22 cellular contexts compared by ENCODE assay signal in the genomic region with DNA sequence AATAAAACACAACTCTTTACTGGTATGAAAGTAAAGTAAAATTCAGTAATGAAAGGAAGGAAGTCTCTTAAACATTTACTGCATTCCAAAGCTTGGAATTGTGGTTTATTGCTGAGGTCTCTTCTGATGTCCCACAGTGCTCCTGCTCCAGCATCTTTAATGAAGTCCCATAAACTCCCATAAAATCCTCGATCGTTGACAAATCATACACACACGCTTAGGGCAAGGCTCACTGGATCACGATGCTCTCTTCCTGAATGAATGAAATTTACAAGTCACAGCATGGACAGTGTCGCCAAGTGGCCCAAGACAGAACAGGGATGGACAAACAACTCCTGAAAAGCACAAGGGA.
DNase-seq lines count a peak whose midpoint lies in the region; ATAC-seq, FAIRE-seq and TF ChIP-seq lines count a peak whose summit lies in the region.
"Had no signal": no experiment of that assay in that cellular context is flagged by ENCODE, and none has a peak within 500 bp of the region (broad histone marks: within the 10 kb centered on the region; RNA-seq: fewer than 3 reads in every experiment).

No MANE protein-coding gene starts in this region.

- CTCF ChIA-PET in IMR-90 (lab: Yijun Ruan, JAX): no interaction called here
- CTCF ChIA-PET in endothelial cell of umbilical vein (lab: Charles Lee): no interaction called here

- no peaks in the 10 kb centered on the region for H3K36me3 Mint-ChIP-seq in endothelial cell (ENCODE audit: low read depth, unreplicated experiment)
- peaks cover 12 to 23% of the 10 kb centered on the region in 2 donors for H3K36me3 Mint-ChIP-seq in stimulated activated naive B cell treated with anti-CD40 and anti-IgM and Interleukin-4, amounts not matched to agents 10 μg/mL and 1 μg/mL and 100 μg/mL, for 72 hours

- in situ Hi-C loops in IMR-90 (cut with MboI; ENCODE audit: low sequenced_read_pairs): no loop called here

- H2BK120ac ChIP-seq in IMR-90 (ENCODE audit: low read depth, low read length): no peak overlapping the region

- H2BK5ac ChIP-seq in IMR-90 (ENCODE audit: low read depth, low read length, poor library complexity, severe bottlenecking): no peak overlapping the region

- H3K79me2 ChIP-seq in endothelial cell of umbilical vein (ENCODE audit: control insufficient read depth, insufficient read depth, low read length) (no peaks in the 10 kb centered on the region), osteoblast (ENCODE audit: insufficient read depth, low read length) (no peaks in the 10 kb centered on the region)

- no peak overlapping the region for H2BK20ac ChIP-seq in IMR-90 (ENCODE audit: low read depth, low read length)

- peak; percentile 60 for DNase-seq in AG10803 (ENCODE audit: low read depth)
- DNase-seq in IMR-90: no peak
- no peak for DNase-seq in endothelial cell of umbilical vein (ENCODE audit: low read depth, low spot score)
- DNase-seq in osteoblast (ENCODE audit: insufficient read length, low spot score, missing footprints): no peak
- no peak for DNase-seq in endothelial cell (ENCODE audit: low spot score)
- DNase-seq in stimulated activated naive B cell treated with anti-CD40 and anti-IgM and Interleukin-4, amounts not matched to agents 10 μg/mL and 1 μg/mL and 100 μg/mL, for 72 hours: no peak
- DNase-seq in kidney glomerular epithelial cell (lab: John Stamatoyannopoulos, UW): no peak
- DNase-seq: activated CD4-positive, alpha-beta T cell treated with anti-CD3 and anti-CD28 coated beads, Interleukin-2, amount 50 U/mL, for 4 hours; effector CD8-positive, alpha-beta T cell; heart left ventricle; immature natural killer cell; naive thymus-derived CD4-positive, alpha-beta T cell; NCI-H2107; NCI-H526; posterior cingulate gyrus; SHP77; stimulated activated CD4-positive, alpha-beta T cell treated with anti-CD3 and anti-CD28 coated beads, Interleukin-4, amount 100 ng/mL, for 24 hours; WERI-Rb-1 had no signal

- no peaks in the 10 kb centered on the region; the same call in 1 of the 2 replicates for H4K20me1 ChIP-seq in IMR-90 (ENCODE audit: insufficient read depth, low read length)
- H4K20me1 ChIP-seq in endothelial cell of umbilical vein (replicated peaks; ENCODE audit: control insufficient read depth, extremely low read depth, insufficient read depth, low read length): no peaks in the 10 kb centered on the region
- H4K20me1 ChIP-seq in osteoblast (ENCODE audit: insufficient read depth, low read length): no peaks in the 10 kb centered on the region

- H3K23ac ChIP-seq in IMR-90 (ENCODE audit: low read depth, low read length): no peak overlapping the region

- intact Hi-C loops in IMR-90 (cut with micrococcal nuclease) (no loop called here), endothelial cell of umbilical vein (cut with micrococcal nuclease) (no loop called here)

- BruUV-seq in IMR-90 (replicated peaks; lab: Mats Ljungman, UMichigan): no TSS peak
- no TSS peak for BruUV-seq in endothelial cell of umbilical vein (replicated peaks; lab: Mats Ljungman, UMichigan)

- H3K9ac ChIP-seq in IMR-90 (ENCODE audit: low read depth, low read length): no peak overlapping the region
- H3K9ac ChIP-seq in endothelial cell of umbilical vein (replicated peaks; ENCODE audit: extremely low read depth, insufficient read depth, low read length): no peak overlapping the region

- FAIRE-seq in endothelial cell of umbilical vein (lab: Jason Lieb, UNC): no peak
- FAIRE-seq: urothelium cell line had no signal

- no peak overlapping the region for H2AFZ ChIP-seq in IMR-90 (replicated peaks; ENCODE audit: low read length, poor library complexity)
- no peak overlapping the region for H2AFZ ChIP-seq in endothelial cell of umbilical vein (ENCODE audit: low read depth, low read length)
- no peak overlapping the region for H2AFZ ChIP-seq in osteoblast (ENCODE audit: low read length)
- H2AFZ ChIP-seq: GM23338 had no signal

- H3K27ac Mint-ChIP-seq in endothelial cell (ENCODE audit: unreplicated experiment): no peak overlapping the region
- H3K27ac Mint-ChIP-seq in stimulated activated naive B cell treated with anti-CD40 and anti-IgM and Interleukin-4, amounts not matched to agents 10 μg/mL and 1 μg/mL and 100 μg/mL, for 72 hours: no peak overlapping the region
- H3K27ac Mint-ChIP-seq: GM23338; immature natural killer cell; naive thymus-derived CD4-positive, alpha-beta T cell; T-helper 1 cell treated with Interleukin-12 subunit alpha and Interleukin-12 subunit beta and Interleukin-4 antibody, amounts not matched to agents 30 μg/mL and 1 μg/mL, for 36 hours had no signal

- TF ChIP-seq POLR2A in IMR-90 (IDR thresholded peaks at IDR 0.05; ENCODE audit: low read depth, low read length): no peak
- no peak for TF ChIP-seq POLR2A in endothelial cell of umbilical vein (IDR thresholded peaks at IDR 0.05; ENCODE audit: low read depth, low read length)

- H3K4me2 ChIP-seq in IMR-90 (ENCODE audit: low read depth, low read length) (peak overlapping the region; percentile 46), endothelial cell of umbilical vein (ENCODE audit: insufficient read depth, low read length) (peak overlapping the region; percentile 22), osteoblast (ENCODE audit: insufficient read depth, low read length) (peak overlapping the region; percentile 53)
- H3K4me2 ChIP-seq: GM23338 had no signal

- H2AK5ac ChIP-seq in IMR-90 (ENCODE audit: low read depth, low read length): no peak overlapping the region

- H3K4me3 ChIP-seq in AG10803 (ENCODE audit: low read length): no peak overlapping the region
- no peak overlapping the region for H3K4me3 ChIP-seq in IMR-90 (ENCODE audit: insufficient read depth, low read depth, low read length)
- H3K4me3 ChIP-seq in endothelial cell of umbilical vein (replicated peaks in 1 of 3; ENCODE audit: insufficient read depth in 1 of 3, low read depth in 1 of 3, low read length in 3 of 3): no peak overlapping the region
- peak overlapping the region; percentile 40 for H3K4me3 ChIP-seq in osteoblast (ENCODE audit: insufficient read depth, low read length)
- H3K4me3 ChIP-seq: GM23338, heart left ventricle had no signal

- H4K5ac ChIP-seq in IMR-90 (ENCODE audit: low read depth, low read length): no peak overlapping the region

- H3K4me1 ChIP-seq in IMR-90 (ENCODE audit: control insufficient read depth, insufficient read depth, low read length) (peaks cover 7% of the 10 kb centered on the region), endothelial cell of umbilical vein (ENCODE audit: control insufficient read depth, extremely low read depth, insufficient read depth, low read length) (peaks cover 7% of the 10 kb centered on the region), osteoblast (ENCODE audit: insufficient read depth, low read length) (no peaks in the 10 kb centered on the region)

- H3K9me3 ChIP-seq in IMR-90 (ENCODE audit: control insufficient read depth, insufficient read depth, low read length) (no peaks in the 10 kb centered on the region), endothelial cell of umbilical vein (replicated peaks; ENCODE audit: control insufficient read depth, insufficient read depth, low read length) (no peaks in the 10 kb centered on the region), osteoblast (ENCODE audit: low read depth, low read length) (no peaks in the 10 kb centered on the region)
- H3K9me3 ChIP-seq: heart left ventricle had no signal

- no peak overlapping the region for H3K4ac ChIP-seq in IMR-90 (ENCODE audit: low read depth, low read length)

- dilution Hi-C loops in IMR-90 (cut with HindIII; ENCODE audit: low sequenced_read_pairs, unreplicated experiment): no loop called here
- dilution Hi-C loops in endothelial cell of umbilical vein (cut with MboI; ENCODE audit: extremely low pct_ligation_motif_present, low sequenced_read_pairs): no loop called here

- no peak for TF ChIP-seq RAD21 in IMR-90 (IDR thresholded peaks at IDR 0.05; ENCODE audit: low read length)

- no peak overlapping the region for H2AK9ac ChIP-seq in IMR-90 (replicated peaks; ENCODE audit: low read depth, low read length, poor library complexity)

- TF ChIP-seq CTCF in AG10803 (conservative IDR thresholded peaks at IDR 0.05; ENCODE audit: low read length): no peak
- no peak for TF ChIP-seq CTCF in IMR-90 (conservative IDR thresholded peaks at IDR 0.05; ENCODE audit: low read depth, low read length)
- TF ChIP-seq CTCF in endothelial cell of umbilical vein (IDR thresholded peaks at IDR 0.05; ENCODE audit: extremely low read depth in 1 of 2, insufficient read depth in 1 of 2, low read depth in 1 of 2, low read length in 2 of 2): no peak
- no peak for TF ChIP-seq CTCF in osteoblast (IDR thresholded peaks at IDR 0.05; ENCODE audit: extremely low read depth, low read depth, low read length)
- no peak for TF ChIP-seq CTCF in endothelial cell (IDR thresholded peaks at IDR 0.05; ENCODE audit: unreplicated experiment)

- H4K8ac ChIP-seq in IMR-90 (ENCODE audit: low read depth in 2 of 2, low read length in 2 of 2): no peak overlapping the region

- 0 out of 2 replicates have a peak overlapping the region, but pooled peaks have one; percentile 10 for H3K14ac ChIP-seq in IMR-90 (replicated peaks; ENCODE audit: low read depth, low read length)

- no peak overlapping the region for H3K56ac ChIP-seq in IMR-90 (ENCODE audit: extremely low read depth, insufficient read depth, low read length)

- WGBS in IMR-90 (ENCODE audit: extremely low coverage in 2 of 2, insufficient read length in 1 of 2), 2 experiments: no CpG with 5 or more reads among the region's 5 CpGs

- no peaks in the 10 kb centered on the region for H3K9me3 Mint-ChIP-seq in endothelial cell (ENCODE audit: unreplicated experiment)
- H3K9me3 Mint-ChIP-seq in stimulated activated naive B cell treated with anti-CD40 and anti-IgM and Interleukin-4, amounts not matched to agents 10 μg/mL and 1 μg/mL and 100 μg/mL, for 72 hours: peaks cover 0 to 1% of the 10 kb centered on the region in 2 donors
- H3K9me3 Mint-ChIP-seq: GM23338; immature natural killer cell; T-helper 1 cell treated with Interleukin-12 subunit alpha and Interleukin-12 subunit beta and Interleukin-4 antibody, amounts not matched to agents 30 μg/mL and 1 μg/mL, for 36 hours had no signal

- H3K18ac ChIP-seq in IMR-90 (ENCODE audit: low read depth, low read length): no peak overlapping the region

- H3K27me3 Mint-ChIP-seq in endothelial cell (ENCODE audit: unreplicated experiment): no peaks in the 10 kb centered on the region
- H3K27me3 Mint-ChIP-seq in stimulated activated naive B cell treated with anti-CD40 and anti-IgM and Interleukin-4, amounts not matched to agents 10 μg/mL and 1 μg/mL and 100 μg/mL, for 72 hours: no peaks in the 10 kb centered on the region
- H3K27me3 Mint-ChIP-seq: naive thymus-derived CD4-positive, alpha-beta T cell had no signal

- peaks cover 13% of the 10 kb centered on the region for H3K4me1 Mint-ChIP-seq in endothelial cell (ENCODE audit: unreplicated experiment)
- H3K4me1 Mint-ChIP-seq in stimulated activated naive B cell treated with anti-CD40 and anti-IgM and Interleukin-4, amounts not matched to agents 10 μg/mL and 1 μg/mL and 100 μg/mL, for 72 hours: peaks cover 14 to 31% of the 10 kb centered on the region in 2 donors
- H3K4me1 Mint-ChIP-seq: GM23338, immature natural killer cell had no signal

- no peaks in the 10 kb centered on the region for H3K27me3 ChIP-seq in IMR-90 (ENCODE audit: control insufficient read depth, insufficient read depth, low read length)
- no peaks in the 10 kb centered on the region for H3K27me3 ChIP-seq in endothelial cell of umbilical vein (ENCODE audit: control insufficient read depth in 2 of 2, insufficient read depth in 2 of 2, low read length in 2 of 2)
- H3K27me3 ChIP-seq in osteoblast (ENCODE audit: insufficient read depth, low read length): no peaks in the 10 kb centered on the region
- H3K27me3 ChIP-seq: heart left ventricle had no signal

- no peak overlapping the region for H4K91ac ChIP-seq in IMR-90 (ENCODE audit: insufficient read depth, low read depth, low read length)

- ATAC-seq in IMR-90 (ENCODE audit: low read depth) (peak; percentile 62), HG03159 (IDR thresholded peaks at IDR 0.05; ENCODE audit: unreplicated experiment) (no peak)
- no peak for ATAC-seq in stimulated activated naive B cell treated with anti-CD40 and anti-IgM and Interleukin-4, amounts not matched to agents 10 μg/mL and 1 μg/mL and 100 μg/mL, for 72 hours (replicated peaks)
- ATAC-seq: GM23338; naive thymus-derived CD4-positive, alpha-beta T cell had no signal

- H3K36me3 ChIP-seq in IMR-90 (ENCODE audit: control insufficient read depth, insufficient read depth, low read length): no peaks in the 10 kb centered on the region
- no peaks in the 10 kb centered on the region for H3K36me3 ChIP-seq in endothelial cell of umbilical vein (ENCODE audit: control insufficient read depth in 2 of 2, extremely low read depth in 1 of 2, insufficient read depth in 2 of 2, low read length in 2 of 2)
- H3K36me3 ChIP-seq in osteoblast (ENCODE audit: insufficient read depth, low read length): no peaks in the 10 kb centered on the region
- H3K36me3 ChIP-seq: heart left ventricle, WERI-Rb-1 had no signal

- no peaks in the 10 kb centered on the region for H3K79me1 ChIP-seq in IMR-90 (ENCODE audit: low read depth in 1 of 2, low read length in 2 of 2)

- H3K9me1 ChIP-seq in IMR-90 (ENCODE audit: insufficient read depth, low read length): no peaks in the 10 kb centered on the region
- no peaks in the 10 kb centered on the region for H3K9me1 ChIP-seq in endothelial cell of umbilical vein (replicated peaks; ENCODE audit: control insufficient read depth, extremely low read depth, insufficient read depth, low read length)

- no peak overlapping the region for H2BK15ac ChIP-seq in IMR-90 (ENCODE audit: low read depth, low read length)

- H3K4me3 Mint-ChIP-seq in endothelial cell (ENCODE audit: unreplicated experiment): no peak overlapping the region
- H3K4me3 Mint-ChIP-seq in stimulated activated naive B cell treated with anti-CD40 and anti-IgM and Interleukin-4, amounts not matched to agents 10 μg/mL and 1 μg/mL and 100 μg/mL, for 72 hours: no peak overlapping the region
- H3K4me3 Mint-ChIP-seq: GM23338; immature natural killer cell; naive thymus-derived CD4-positive, alpha-beta T cell; T-helper 1 cell treated with Interleukin-12 subunit alpha and Interleukin-12 subunit beta and Interleukin-4 antibody, amounts not matched to agents 30 μg/mL and 1 μg/mL, for 36 hours had no signal

- H3K27ac ChIP-seq in IMR-90 (ENCODE audit: insufficient read depth, low read length) (no peak overlapping the region), endothelial cell of umbilical vein (ENCODE audit: insufficient read depth, low read depth, low read length) (no peak overlapping the region), osteoblast (ENCODE audit: low read depth, low read length) (no peak overlapping the region)
- H3K27ac ChIP-seq: WERI-Rb-1 had no signal

- POLR2A ChIA-PET in IMR-90 (lab: Charles Lee; ENCODE audit: unreplicated experiment) (no interaction called here), endothelial cell of umbilical vein (lab: Charles Lee) (no interaction called here)
